In the genomic region with DNA sequence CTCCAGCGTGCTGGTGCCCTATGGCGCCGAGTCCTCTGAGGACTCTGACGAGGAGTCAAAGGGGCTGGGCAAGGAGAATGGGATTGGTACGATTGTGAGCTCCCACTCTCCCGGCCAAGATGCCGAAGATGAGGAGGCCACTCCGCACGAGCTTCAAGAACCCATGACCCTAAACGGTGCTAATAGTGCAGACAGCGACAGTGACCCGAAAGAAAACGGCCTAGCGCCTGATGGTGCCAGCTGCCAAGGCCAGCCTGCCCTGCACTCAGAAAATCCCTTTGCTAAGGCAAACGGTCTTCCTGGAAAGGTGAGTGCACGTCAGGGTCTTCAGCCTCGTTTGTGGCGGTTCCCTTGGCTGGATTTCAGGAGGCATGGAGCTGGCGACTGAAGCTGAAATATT, we compare ENCODE assay signal across 1 cellular context.
TF ChIP-seq lines count a peak whose summit lies in the region.

No MANE protein-coding gene starts in this region.

TF ChIP-seq in GM12878, 131 proteins besides CTCF, POLR2A, EP300 and RAD21 (continued from another document):
- TF ChIP-seq, protein P1, sequence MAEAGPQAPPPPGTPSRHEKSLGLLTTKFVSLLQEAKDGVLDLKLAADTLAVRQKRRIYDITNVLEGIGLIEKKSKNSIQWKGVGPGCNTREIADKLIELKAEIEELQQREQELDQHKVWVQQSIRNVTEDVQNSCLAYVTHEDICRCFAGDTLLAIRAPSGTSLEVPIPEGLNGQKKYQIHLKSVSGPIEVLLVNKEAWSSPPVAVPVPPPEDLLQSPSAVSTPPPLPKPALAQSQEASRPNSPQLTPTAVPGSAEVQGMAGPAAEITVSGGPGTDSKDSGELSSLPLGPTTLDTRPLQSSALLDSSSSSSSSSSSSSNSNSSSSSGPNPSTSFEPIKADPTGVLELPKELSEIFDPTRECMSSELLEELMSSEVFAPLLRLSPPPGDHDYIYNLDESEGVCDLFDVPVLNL (IDR thresholded peaks at IDR 0.05; ENCODE audit: low read depth, low read length), result no peak
- TF ChIP-seq KDM1A (IDR thresholded peaks at IDR 0.05; ENCODE audit: borderline replicate concordance) (no peak), ZNF274 (IDR thresholded peaks at IDR 0.05; ENCODE audit: insufficient read depth, insufficient read length) (no peak), SREBF2 (IDR thresholded peaks at IDR 0.05; ENCODE audit: low read length) (no peak)
- TF ChIP-seq, protein P2, sequence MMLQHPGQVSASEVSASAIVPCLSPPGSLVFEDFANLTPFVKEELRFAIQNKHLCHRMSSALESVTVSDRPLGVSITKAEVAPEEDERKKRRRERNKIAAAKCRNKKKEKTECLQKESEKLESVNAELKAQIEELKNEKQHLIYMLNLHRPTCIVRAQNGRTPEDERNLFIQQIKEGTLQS (IDR thresholded peaks at IDR 0.05; ENCODE audit: borderline replicate concordance, extremely low read depth, low read depth, low read length), result no peak
